8 cellular contexts compared by ENCODE assay signal in the genomic region with DNA sequence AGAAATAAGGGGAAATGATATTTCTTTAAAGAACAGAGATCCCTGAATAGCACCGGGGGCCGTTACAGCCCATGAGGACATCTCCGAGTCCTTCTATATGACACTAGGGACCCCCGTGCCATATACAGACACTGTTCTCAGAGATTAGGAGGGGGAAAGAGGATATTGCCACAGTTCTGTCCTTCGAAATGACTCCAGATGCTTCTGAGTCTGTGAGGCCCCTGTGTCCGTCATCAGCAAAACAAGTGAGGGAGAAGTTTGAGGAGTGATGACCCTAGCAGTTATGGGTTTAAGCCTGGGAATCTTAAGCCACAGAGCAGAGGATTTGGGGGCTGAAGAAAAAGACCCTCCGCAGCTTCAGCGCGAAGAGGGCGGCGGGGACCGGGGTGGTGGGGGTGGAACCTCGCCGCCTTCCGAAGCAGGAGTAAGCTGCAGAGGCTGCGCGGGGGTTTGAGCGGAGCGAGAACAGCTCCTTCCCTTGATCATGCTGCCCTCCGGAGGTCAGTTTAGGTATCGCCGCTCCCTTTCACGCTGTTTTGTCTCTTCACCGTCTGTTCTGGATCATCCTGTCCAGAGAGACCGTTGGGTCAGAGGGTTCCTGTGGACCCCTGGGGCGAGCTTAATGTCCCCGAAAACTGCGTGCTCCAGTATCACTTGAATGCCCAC. TPM values are rescaled to one million over a fixed set of nuclear protein-coding genes. Genes with fewer than 3 reads are reported as not detected.
A peak's percentile ranks its signal among the peaks of the same experiment; 100 is the strongest.
DNase-seq lines count a peak whose midpoint lies in the region; ATAC-seq and TF ChIP-seq lines count a peak whose summit lies in the region.

No MANE protein-coding gene starts in this region.

- H3K9me3 ChIP-seq in MM.1S (replicated peaks; ENCODE audit: insufficient read depth, low read length) = no peaks in the 10 kb centered on the region

- peaks cover 6% of the 10 kb centered on the region for H3F3A ChIP-seq in MM.1S (ENCODE audit: insufficient read depth, low read length)

- ATAC-seq in GM21619 (IDR thresholded peaks at IDR 0.05; ENCODE audit: unreplicated experiment) = peak; percentile 32
- peak; percentile 38 to 63 (median 47) for ATAC-seq in natural killer cell
- peak; percentile 49 to 56 for ATAC-seq in stimulated activated naive B cell treated with anti-CD40 and anti-IgM and Interleukin-4, amounts not matched to agents 10 μg/mL and 1 μg/mL and 100 μg/mL, for 72 hours (replicated peaks)

- no peaks in the 10 kb centered on the region for H3K36me3 Mint-ChIP-seq in natural killer cell
- peaks cover 21 to 25% of the 10 kb centered on the region in 2 donors for H3K36me3 Mint-ChIP-seq in stimulated activated naive B cell treated with anti-CD40 and anti-IgM and Interleukin-4, amounts not matched to agents 10 μg/mL and 1 μg/mL and 100 μg/mL, for 72 hours

- peak overlapping the region; percentile 91 for H2AFZ ChIP-seq in MM.1S (ENCODE audit: low read length)

- H3K9ac ChIP-seq in MM.1S (ENCODE audit: low read length) = peak overlapping the region; percentile 64; the same call in 1 of the 2 replicates

- peak overlapping the region; percentile 74 for H3K4me3 ChIP-seq in MM.1S (ENCODE audit: low read length)
- H3K4me3 ChIP-seq in fibroblast of pulmonary artery (replicated peaks; ENCODE audit: low read depth, low read length) = peak overlapping the region; percentile 79

- H4K20me1 ChIP-seq in MM.1S (ENCODE audit: insufficient read depth, low read length) = no peaks in the 10 kb centered on the region

- H3K79me2 ChIP-seq in MM.1S (ENCODE audit: low read length) = peaks cover 12% of the 10 kb centered on the region

- TF ChIP-seq CTCF in MM.1S (IDR thresholded peaks at IDR 0.05; ENCODE audit: low read length) (peak; percentile 79), fibroblast of pulmonary artery (IDR thresholded peaks at IDR 0.05; ENCODE audit: low read length, missing control alignments) (peak; percentile 87), natural killer cell (IDR thresholded peaks at IDR 0.05) (peak; percentile 94)

- peak overlapping the region; percentile 77; the same call in 1 of the 2 replicates for H3K27ac ChIP-seq in MM.1S (ENCODE audit: low read length)

- H3K4me1 Mint-ChIP-seq in natural killer cell = peaks cover 22 to 37% of the 10 kb centered on the region in 2 donors
- H3K4me1 Mint-ChIP-seq in stimulated activated naive B cell treated with anti-CD40 and anti-IgM and Interleukin-4, amounts not matched to agents 10 μg/mL and 1 μg/mL and 100 μg/mL, for 72 hours = peaks cover 28 to 36% of the 10 kb centered on the region in 2 donors

- H3K4me3 Mint-ChIP-seq in natural killer cell = peak overlapping the region; percentile 90
- peak overlapping the region; percentile 88 to 90 for H3K4me3 Mint-ChIP-seq in stimulated activated naive B cell treated with anti-CD40 and anti-IgM and Interleukin-4, amounts not matched to agents 10 μg/mL and 1 μg/mL and 100 μg/mL, for 72 hours

- DNase-seq in CD1c-positive myeloid dendritic cell (ENCODE audit: extremely low spot score) (peak; percentile 91), MM.1S (peak; percentile 87), fibroblast of pulmonary artery (ENCODE audit: low read depth) (peak; percentile 89), natural killer cell (peak; percentile 89)
- peak; percentile 85 for DNase-seq in activated effector memory CD4-positive, alpha-beta T cell treated with Interleukin-2 at 50 U/mL for 16 hours
- DNase-seq in stimulated activated naive B cell treated with anti-CD40 and anti-IgM and Interleukin-4, amounts not matched to agents 10 μg/mL and 1 μg/mL and 100 μg/mL, for 72 hours = peak; percentile 81

- peaks cover 0 to 5% of the 10 kb centered on the region in 2 donors for H3K27me3 Mint-ChIP-seq in natural killer cell (ENCODE audit: low read depth in 2 of 2)
- H3K27me3 Mint-ChIP-seq in stimulated activated naive B cell treated with anti-CD40 and anti-IgM and Interleukin-4, amounts not matched to agents 10 μg/mL and 1 μg/mL and 100 μg/mL, for 72 hours = peaks cover 4 to 5% of the 10 kb centered on the region in 2 donors

- H3K4me2 ChIP-seq in MM.1S (ENCODE audit: low read depth, low read length) = peak overlapping the region; percentile 100

- peak; percentile 49; the same call in 1 of the 2 replicates for TF ChIP-seq POLR2A in Raji (IDR thresholded peaks at IDR 0.05; ENCODE audit: insufficient read depth, low read depth, low read length)

- intact Hi-C loops in natural killer cell (cut with micrococcal nuclease) = loop anchor here (1.0 kb wide), 3 partner anchors 87 to 234 kb away; no protein-coding TSS in a partner anchor

- no peaks in the 10 kb centered on the region for H3K9me3 Mint-ChIP-seq in natural killer cell
- H3K9me3 Mint-ChIP-seq in stimulated activated naive B cell treated with anti-CD40 and anti-IgM and Interleukin-4, amounts not matched to agents 10 μg/mL and 1 μg/mL and 100 μg/mL, for 72 hours = no peaks in the 10 kb centered on the region

- H3K4me1 ChIP-seq in MM.1S (ENCODE audit: low read length) = peaks cover 10% of the 10 kb centered on the region

- H3K36me3 ChIP-seq in MM.1S (replicated peaks; ENCODE audit: insufficient read depth, low read length) = no peaks in the 10 kb centered on the region

- peak overlapping the region; percentile 95 to 97 for H3K27ac Mint-ChIP-seq in natural killer cell
- peak overlapping the region; percentile 97 for H3K27ac Mint-ChIP-seq in stimulated activated naive B cell treated with anti-CD40 and anti-IgM and Interleukin-4, amounts not matched to agents 10 μg/mL and 1 μg/mL and 100 μg/mL, for 72 hours

- H3K27me3 ChIP-seq in MM.1S (replicated peaks; ENCODE audit: insufficient read depth, low read length) = 0 out of 2 replicates have a peak, but pooled peaks cover 4% of the 10 kb centered on the region

- H3K9me2 ChIP-seq in MM.1S (replicated peaks; ENCODE audit: insufficient read depth, low read length) = no peaks in the 10 kb centered on the region

RNA-seq across cellular contexts. Expression of gene VPS52, which starts 23.6 kb away (rescaled TPM):
- 100 to 1,000 TPM in 1 of 3 donors, 10 to 100 TPM in 2; 98.0 to 112 (median 99.4) TPM for total RNA-seq in natural killer cell

RNA-seq across cellular contexts. Expression of gene RPS18, which starts 23.8 kb away (rescaled TPM):
- 1,000 to 10,000 TPM; 1,182 to 1,707 (median 1,500) TPM for total RNA-seq in natural killer cell

RNA-seq across cellular contexts. Expression of gene B3GALT4, which starts 28.8 kb away (rescaled TPM):
- 10 to 100 TPM; 22.7 to 24.1 (median 23.1) TPM for total RNA-seq in natural killer cell

RNA-seq across cellular contexts. Expression of gene RING1, which starts 39.8 kb away (rescaled TPM):
- total RNA-seq in natural killer cell = 10 to 100 TPM; 34.5 to 40.3 (median 36.5) TPM

RNA-seq across cellular contexts. Expression of gene WDR46, which starts 40.9 kb away (rescaled TPM):
- total RNA-seq in natural killer cell = 10 to 100 TPM; 33.6 to 56.3 (median 47.0) TPM

Comparison
In these comparisons a context has a peak if more than half of its experiments do, and no peak if none do; other contexts are left out.
1. Peak in every context shown above with its lines: DNase-seq, ATAC-seq, H3K4me3 ChIP-seq and H3K27ac ChIP-seq.